Comparison of ENCODE assay signal across 1 cellular context in the genomic region with DNA sequence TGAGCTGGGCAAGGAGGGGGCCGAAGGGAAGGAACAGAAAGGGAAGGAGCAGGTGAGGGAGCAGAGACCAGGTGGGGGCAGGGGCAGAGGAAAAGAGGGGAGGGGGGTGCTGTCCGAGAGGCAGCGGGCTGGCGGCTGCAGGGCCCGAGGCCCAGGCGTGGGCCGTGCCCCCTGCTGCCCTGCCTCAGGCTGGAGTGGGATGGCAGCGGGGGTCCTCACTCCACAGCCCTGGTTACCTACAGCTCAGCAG.
TF ChIP-seq lines count a peak whose summit lies in the region.

No MANE protein-coding gene starts in this region.

TF ChIP-seq in GM23338, 12 proteins besides CTCF, POLR2A, EP300 and RAD21 (continued from another document):
- TF ChIP-seq, protein P1, sequence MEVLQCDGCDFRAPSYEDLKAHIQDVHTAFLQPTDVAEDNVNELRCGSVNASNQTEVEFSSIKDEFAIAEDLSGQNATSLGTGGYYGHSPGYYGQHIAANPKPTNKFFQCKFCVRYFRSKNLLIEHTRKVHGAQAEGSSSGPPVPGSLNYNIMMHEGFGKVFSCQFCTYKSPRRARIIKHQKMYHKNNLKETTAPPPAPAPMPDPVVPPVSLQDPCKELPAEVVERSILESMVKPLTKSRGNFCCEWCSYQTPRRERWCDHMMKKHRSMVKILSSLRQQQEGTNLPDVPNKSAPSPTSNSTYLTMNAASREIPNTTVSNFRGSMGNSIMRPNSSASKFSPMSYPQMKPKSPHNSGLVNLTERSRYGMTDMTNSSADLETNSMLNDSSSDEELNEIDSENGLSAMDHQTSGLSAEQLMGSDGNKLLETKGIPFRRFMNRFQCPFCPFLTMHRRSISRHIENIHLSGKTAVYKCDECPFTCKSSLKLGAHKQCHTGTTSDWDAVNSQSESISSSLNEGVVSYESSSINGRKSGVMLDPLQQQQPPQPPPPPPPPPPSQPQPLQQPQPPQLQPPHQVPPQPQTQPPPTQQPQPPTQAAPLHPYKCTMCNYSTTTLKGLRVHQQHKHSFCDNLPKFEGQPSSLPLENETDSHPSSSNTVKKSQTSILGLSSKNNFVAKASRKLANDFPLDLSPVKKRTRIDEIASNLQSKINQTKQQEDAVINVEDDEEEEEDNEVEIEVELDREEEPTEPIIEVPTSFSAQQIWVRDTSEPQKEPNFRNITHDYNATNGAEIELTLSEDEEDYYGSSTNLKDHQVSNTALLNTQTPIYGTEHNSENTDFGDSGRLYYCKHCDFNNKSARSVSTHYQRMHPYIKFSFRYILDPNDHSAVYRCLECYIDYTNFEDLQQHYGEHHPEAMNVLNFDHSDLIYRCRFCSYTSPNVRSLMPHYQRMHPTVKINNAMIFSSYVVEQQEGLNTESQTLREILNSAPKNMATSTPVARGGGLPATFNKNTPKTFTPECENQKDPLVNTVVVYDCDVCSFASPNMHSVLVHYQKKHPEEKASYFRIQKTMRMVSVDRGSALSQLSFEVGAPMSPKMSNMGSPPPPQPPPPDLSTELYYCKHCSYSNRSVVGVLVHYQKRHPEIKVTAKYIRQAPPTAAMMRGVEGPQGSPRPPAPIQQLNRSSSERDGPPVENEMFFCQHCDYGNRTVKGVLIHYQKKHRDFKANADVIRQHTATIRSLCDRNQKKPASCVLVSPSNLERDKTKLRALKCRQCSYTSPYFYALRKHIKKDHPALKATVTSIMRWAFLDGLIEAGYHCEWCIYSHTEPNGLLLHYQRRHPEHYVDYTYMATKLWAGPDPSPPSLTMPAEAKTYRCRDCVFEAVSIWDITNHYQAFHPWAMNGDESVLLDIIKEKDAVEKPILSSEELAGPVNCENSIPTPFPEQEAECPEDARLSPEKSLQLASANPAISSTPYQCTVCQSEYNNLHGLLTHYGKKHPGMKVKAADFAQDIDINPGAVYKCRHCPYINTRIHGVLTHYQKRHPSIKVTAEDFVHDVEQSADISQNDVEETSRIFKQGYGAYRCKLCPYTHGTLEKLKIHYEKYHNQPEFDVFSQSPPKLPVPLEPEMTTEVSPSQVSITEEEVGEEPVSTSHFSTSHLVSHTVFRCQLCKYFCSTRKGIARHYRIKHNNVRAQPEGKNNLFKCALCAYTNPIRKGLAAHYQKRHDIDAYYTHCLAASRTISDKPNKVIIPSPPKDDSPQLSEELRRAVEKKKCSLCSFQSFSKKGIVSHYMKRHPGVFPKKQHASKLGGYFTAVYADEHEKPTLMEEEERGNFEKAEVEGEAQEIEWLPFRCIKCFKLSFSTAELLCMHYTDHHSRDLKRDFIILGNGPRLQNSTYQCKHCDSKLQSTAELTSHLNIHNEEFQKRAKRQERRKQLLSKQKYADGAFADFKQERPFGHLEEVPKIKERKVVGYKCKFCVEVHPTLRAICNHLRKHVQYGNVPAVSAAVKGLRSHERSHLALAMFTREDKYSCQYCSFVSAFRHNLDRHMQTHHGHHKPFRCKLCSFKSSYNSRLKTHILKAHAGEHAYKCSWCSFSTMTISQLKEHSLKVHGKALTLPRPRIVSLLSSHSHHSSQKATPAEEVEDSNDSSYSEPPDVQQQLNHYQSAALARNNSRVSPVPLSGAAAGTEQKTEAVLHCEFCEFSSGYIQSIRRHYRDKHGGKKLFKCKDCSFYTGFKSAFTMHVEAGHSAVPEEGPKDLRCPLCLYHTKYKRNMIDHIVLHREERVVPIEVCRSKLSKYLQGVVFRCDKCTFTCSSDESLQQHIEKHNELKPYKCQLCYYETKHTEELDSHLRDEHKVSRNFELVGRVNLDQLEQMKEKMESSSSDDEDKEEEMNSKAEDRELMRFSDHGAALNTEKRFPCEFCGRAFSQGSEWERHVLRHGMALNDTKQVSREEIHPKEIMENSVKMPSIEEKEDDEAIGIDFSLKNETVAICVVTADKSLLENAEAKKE (CRISPR knock-in tag; IDR thresholded peaks at IDR 0.05), result no peak
- TF ChIP-seq, protein P2, sequence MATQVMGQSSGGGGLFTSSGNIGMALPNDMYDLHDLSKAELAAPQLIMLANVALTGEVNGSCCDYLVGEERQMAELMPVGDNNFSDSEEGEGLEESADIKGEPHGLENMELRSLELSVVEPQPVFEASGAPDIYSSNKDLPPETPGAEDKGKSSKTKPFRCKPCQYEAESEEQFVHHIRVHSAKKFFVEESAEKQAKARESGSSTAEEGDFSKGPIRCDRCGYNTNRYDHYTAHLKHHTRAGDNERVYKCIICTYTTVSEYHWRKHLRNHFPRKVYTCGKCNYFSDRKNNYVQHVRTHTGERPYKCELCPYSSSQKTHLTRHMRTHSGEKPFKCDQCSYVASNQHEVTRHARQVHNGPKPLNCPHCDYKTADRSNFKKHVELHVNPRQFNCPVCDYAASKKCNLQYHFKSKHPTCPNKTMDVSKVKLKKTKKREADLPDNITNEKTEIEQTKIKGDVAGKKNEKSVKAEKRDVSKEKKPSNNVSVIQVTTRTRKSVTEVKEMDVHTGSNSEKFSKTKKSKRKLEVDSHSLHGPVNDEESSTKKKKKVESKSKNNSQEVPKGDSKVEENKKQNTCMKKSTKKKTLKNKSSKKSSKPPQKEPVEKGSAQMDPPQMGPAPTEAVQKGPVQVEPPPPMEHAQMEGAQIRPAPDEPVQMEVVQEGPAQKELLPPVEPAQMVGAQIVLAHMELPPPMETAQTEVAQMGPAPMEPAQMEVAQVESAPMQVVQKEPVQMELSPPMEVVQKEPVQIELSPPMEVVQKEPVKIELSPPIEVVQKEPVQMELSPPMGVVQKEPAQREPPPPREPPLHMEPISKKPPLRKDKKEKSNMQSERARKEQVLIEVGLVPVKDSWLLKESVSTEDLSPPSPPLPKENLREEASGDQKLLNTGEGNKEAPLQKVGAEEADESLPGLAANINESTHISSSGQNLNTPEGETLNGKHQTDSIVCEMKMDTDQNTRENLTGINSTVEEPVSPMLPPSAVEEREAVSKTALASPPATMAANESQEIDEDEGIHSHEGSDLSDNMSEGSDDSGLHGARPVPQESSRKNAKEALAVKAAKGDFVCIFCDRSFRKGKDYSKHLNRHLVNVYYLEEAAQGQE (IDR thresholded peaks at IDR 0.05; ENCODE audit: unreplicated experiment), result no peak
